In the genomic region with DNA sequence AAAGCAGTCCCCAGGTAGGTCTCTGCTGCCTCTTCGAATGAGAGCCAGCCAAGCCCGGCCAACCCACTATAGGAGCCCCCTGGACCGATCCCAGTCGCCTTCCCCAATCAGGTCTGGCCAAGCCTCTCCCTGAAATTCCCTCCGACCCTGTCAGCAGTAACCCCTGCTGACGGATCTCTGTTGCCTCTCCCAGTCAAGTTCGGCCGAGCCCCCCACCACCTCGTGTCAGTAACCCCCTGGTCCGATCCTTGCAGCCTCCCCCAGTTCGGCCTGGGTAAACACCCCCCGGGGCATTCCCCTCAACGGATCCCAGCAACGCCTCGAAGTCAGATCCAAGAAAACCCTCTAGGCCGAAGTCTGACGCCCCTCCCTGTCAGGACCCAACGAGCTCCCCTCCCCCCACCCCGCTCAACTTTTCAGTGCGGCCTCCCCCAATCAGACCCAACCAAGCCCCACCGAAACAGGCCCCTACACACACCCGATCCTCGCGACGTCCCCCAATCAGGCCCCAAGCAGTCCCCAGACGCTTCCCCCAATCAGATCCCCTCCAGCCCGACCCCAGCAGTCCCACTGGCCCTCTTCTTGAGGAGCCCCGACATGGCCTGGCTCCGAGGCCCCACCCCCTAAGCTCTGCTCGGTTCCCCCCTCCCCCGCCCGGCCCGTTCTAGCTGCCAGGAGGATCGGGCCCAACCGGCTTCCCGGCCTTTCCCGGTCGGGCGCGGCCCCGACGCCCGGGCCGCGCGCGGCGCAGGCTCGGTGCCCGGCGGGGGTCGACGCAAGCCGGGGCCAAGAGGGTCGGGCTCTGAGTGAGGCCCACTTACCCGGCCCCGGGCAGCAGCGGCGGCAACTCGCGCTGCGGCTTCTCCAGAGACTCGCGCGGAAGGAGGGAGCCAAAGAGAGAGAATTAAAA, we compare ENCODE assay signal across 1 cellular context.
A peak's percentile ranks its signal among the peaks of the same experiment; 100 is the strongest.
TF ChIP-seq lines count a peak whose summit lies in the region.

No MANE protein-coding gene starts in this region.

TF ChIP-seq in HCT116, 20 proteins besides CTCF, POLR2A, EP300 and RAD21:
- TF ChIP-seq EGR1 (IDR thresholded peaks at IDR 0.05; ENCODE audit: low read depth) (no peak), POLR2AphosphoS5 (IDR thresholded peaks at IDR 0.05; ENCODE audit: low read depth, low read length) (no peak), JUND (IDR thresholded peaks at IDR 0.05) (no peak), ZFX (IDR thresholded peaks at IDR 0.05) (peak; percentile 82; the same call in 1 of the 2 replicates), CBX3 (IDR thresholded peaks at IDR 0.05; ENCODE audit: low read depth) (no peak)
- TF ChIP-seq, protein P1, sequence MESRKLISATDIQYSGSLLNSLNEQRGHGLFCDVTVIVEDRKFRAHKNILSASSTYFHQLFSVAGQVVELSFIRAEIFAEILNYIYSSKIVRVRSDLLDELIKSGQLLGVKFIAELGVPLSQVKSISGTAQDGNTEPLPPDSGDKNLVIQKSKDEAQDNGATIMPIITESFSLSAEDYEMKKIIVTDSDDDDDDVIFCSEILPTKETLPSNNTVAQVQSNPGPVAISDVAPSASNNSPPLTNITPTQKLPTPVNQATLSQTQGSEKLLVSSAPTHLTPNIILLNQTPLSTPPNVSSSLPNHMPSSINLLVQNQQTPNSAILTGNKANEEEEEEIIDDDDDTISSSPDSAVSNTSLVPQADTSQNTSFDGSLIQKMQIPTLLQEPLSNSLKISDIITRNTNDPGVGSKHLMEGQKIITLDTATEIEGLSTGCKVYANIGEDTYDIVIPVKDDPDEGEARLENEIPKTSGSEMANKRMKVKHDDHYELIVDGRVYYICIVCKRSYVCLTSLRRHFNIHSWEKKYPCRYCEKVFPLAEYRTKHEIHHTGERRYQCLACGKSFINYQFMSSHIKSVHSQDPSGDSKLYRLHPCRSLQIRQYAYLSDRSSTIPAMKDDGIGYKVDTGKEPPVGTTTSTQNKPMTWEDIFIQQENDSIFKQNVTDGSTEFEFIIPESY (IDR thresholded peaks at IDR 0.05; ENCODE audit: extremely low read depth, insufficient replicate concordance, low read length) = no peak
TF ChIP-seq in HCT116: peak in this region for 1.
